10 cellular contexts compared by ENCODE assay signal in the genomic region with DNA sequence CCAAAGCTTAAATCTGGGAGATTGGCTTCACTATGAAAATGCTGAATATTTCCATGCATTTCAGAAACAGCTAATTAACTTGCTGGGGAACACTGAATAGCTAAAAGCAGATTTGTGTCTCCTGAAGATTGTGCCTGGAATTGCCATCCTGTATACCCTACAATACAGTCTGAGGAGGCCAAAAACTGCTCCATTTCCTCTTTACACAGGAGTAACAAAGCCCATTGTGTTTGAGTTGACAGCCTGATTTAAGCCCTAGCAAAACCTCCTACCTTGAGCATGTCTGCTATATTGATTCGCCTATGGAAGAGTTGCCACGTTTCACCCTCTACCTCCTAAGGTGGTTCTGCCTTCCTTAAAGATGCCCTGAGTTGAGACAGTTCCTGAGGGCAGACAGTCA. TPM values are rescaled to one million over a fixed set of nuclear protein-coding genes. Genes with fewer than 3 reads are reported as not detected.
A peak's percentile ranks its signal among the peaks of the same experiment; 100 is the strongest.
DNase-seq lines count a peak whose midpoint lies in the region; ATAC-seq and TF ChIP-seq lines count a peak whose summit lies in the region.
"Had no signal": no experiment of that assay in that cellular context is flagged by ENCODE, and none has a peak within 500 bp of the region (broad histone marks: within the 10 kb centered on the region; RNA-seq: fewer than 3 reads in every experiment).

No MANE protein-coding gene starts in this region.

- H2AFZ ChIP-seq in PC-9: no peak overlapping the region

- peak overlapping the region; percentile 85 for H3K4me3 Mint-ChIP-seq in activated T-cell treated with anti-CD3 and anti-CD28 coated beads, Interleukin-2, amount 50 U/mL, for 24 hours

- no TSS peak for BruUV-seq in PC-9 (replicated peaks; lab: Mats Ljungman, UMichigan)

- peaks cover 46% of the 10 kb centered on the region for H3F3A ChIP-seq in PC-9 (ENCODE audit: insufficient read depth, low read depth)

- H3K36me3 Mint-ChIP-seq in activated T-cell treated with anti-CD3 and anti-CD28 coated beads, Interleukin-2, amount 50 U/mL, for 24 hours (ENCODE audit: low read depth): peaks cover 2% of the 10 kb centered on the region

- H3K79me2 ChIP-seq in PC-9 (ENCODE audit: low read depth): peaks cover 43% of the 10 kb centered on the region

- peaks cover 58% of the 10 kb centered on the region for H3K4me1 ChIP-seq in PC-9 (replicated peaks; ENCODE audit: insufficient read depth)
- H3K4me1 ChIP-seq in right cardiac atrium (ENCODE audit: control insufficient read depth, insufficient read depth, low read length): peaks cover 9% of the 10 kb centered on the region
- H3K4me1 ChIP-seq in testis: peaks cover 9% of the 10 kb centered on the region
- peaks cover 0 to 10% (median 2%) of the 10 kb centered on the region in 4 donors for H3K4me1 ChIP-seq in Peyer's patch

- peaks cover 35% of the 10 kb centered on the region for H3K4me1 Mint-ChIP-seq in activated T-cell treated with anti-CD3 and anti-CD28 coated beads, Interleukin-2, amount 50 U/mL, for 24 hours (ENCODE audit: low read depth)

- no peak for DNase-seq in activated T-cell treated with anti-CD3 and anti-CD28 coated beads, Interleukin-2, amount 50 U/mL, for 24 hours
- DNase-seq in activated T-cell treated with anti-CD3 and anti-CD28 coated beads, Interleukin-2, amount 50 U/mL, for 1 hour: no peak
- no peak for DNase-seq in PC-9
- no peak for DNase-seq in right cardiac atrium
- no peak for DNase-seq in testis
- no peak for DNase-seq in Peyer's patch

- H3K4me2 ChIP-seq in PC-9: peak overlapping the region; percentile 94

- TF ChIP-seq CTCF in PC-9 (conservative IDR thresholded peaks at IDR 0.05) (no peak), testis (IDR thresholded peaks at IDR 0.05) (no peak), Peyer's patch (IDR thresholded peaks at IDR 0.05) (no peak)

- H3K27ac ChIP-seq in PC-9 (peak overlapping the region; percentile 98), right cardiac atrium (ENCODE audit: low read length) (peak overlapping the region; percentile 96), testis (peak overlapping the region; percentile 90 to 96), Peyer's patch (peak overlapping the region in 1 of 4 donors; percentile 96)

- WGBS in right cardiac atrium: 55% methylated on average over 2 of the region's 2 CpGs
- WGBS in testis, 2 donors: 58 to 65% methylated on average over 2 of the region's 2 CpGs

- peak overlapping the region; percentile 95 for H3K4me3 ChIP-seq in PC-9
- no peak overlapping the region for H3K4me3 ChIP-seq in right cardiac atrium (ENCODE audit: low read length)
- no peak overlapping the region for H3K4me3 ChIP-seq in testis
- no peak overlapping the region for H3K4me3 ChIP-seq in Peyer's patch

- H3K9me3 ChIP-seq in PC-9 (ENCODE audit: insufficient read depth, low read depth) (no peaks in the 10 kb centered on the region), right cardiac atrium (ENCODE audit: control insufficient read depth, low read length) (no peaks in the 10 kb centered on the region), testis (no peaks in the 10 kb centered on the region), Peyer's patch (no peaks in the 10 kb centered on the region)

- POLR2A ChIA-PET in PC-9 (lab: Charles Lee; ENCODE audit: unreplicated experiment): interaction anchor here (0.7 kb wide), 1 partner anchor 642 kb away, joined by 8 read pairs; no protein-coding TSS in a partner anchor

- intact Hi-C loops in PC-9 (cut with micrococcal nuclease; ENCODE audit: unreplicated experiment): loop anchor here (1.0 to 5.0 kb wide), 3 partner anchors 37 to 447 kb away; no protein-coding TSS in a partner anchor
- intact Hi-C loops in right cardiac atrium (cut with DNase I): loop anchor here in 2 of 4 donors (5.0 kb wide), 2 partner anchors 38 to 43 kb away; partner anchors contain the start of genes P3R3URF (in 1 of the 2) and TSPAN1 (in 1 of the 2)
- intact Hi-C loops in testis (cut with DNase I; ENCODE audit: low total_unique reads): no loop called here

- H3K27me3 ChIP-seq in PC-9 (ENCODE audit: insufficient read depth, low read depth) (no peaks in the 10 kb centered on the region), right cardiac atrium (ENCODE audit: control insufficient read depth, insufficient read depth) (no peaks in the 10 kb centered on the region), testis (no peaks in the 10 kb centered on the region), Peyer's patch (no peaks in the 10 kb centered on the region)

- H3K36me3 ChIP-seq in PC-9 (ENCODE audit: low read depth): no peaks in the 10 kb centered on the region
- H3K36me3 ChIP-seq in testis (ENCODE audit: low read depth, missing control alignments): no peaks in the 10 kb centered on the region
- no peaks in the 10 kb centered on the region for H3K36me3 ChIP-seq in Peyer's patch

- no peaks in the 10 kb centered on the region for H3K9me3 Mint-ChIP-seq in activated T-cell treated with anti-CD3 and anti-CD28 coated beads, Interleukin-2, amount 50 U/mL, for 24 hours

- CTCF ChIA-PET in PC-9 (lab: Charles Lee): no interaction called here

- H3K27me3 Mint-ChIP-seq in activated T-cell treated with anti-CD3 and anti-CD28 coated beads, Interleukin-2, amount 50 U/mL, for 24 hours: peaks cover 63% of the 10 kb centered on the region

- TF ChIP-seq POLR2A in testis (IDR thresholded peaks at IDR 0.05): no peak
- TF ChIP-seq POLR2A in Peyer's patch (IDR thresholded peaks at IDR 0.05): no peak

- peaks cover 15% of the 10 kb centered on the region for H4K20me1 ChIP-seq in PC-9 (ENCODE audit: insufficient read depth)

- H3K9me2 ChIP-seq in PC-9 (ENCODE audit: insufficient read depth): no peaks in the 10 kb centered on the region

- no peak for ATAC-seq in right cardiac atrium
- no peak for ATAC-seq in HG02610 (IDR thresholded peaks at IDR 0.05; ENCODE audit: unreplicated experiment)
- ATAC-seq in GM21529 (IDR thresholded peaks at IDR 0.05; ENCODE audit: unreplicated experiment): no peak

- H3K27ac Mint-ChIP-seq in activated T-cell treated with anti-CD3 and anti-CD28 coated beads, Interleukin-2, amount 50 U/mL, for 24 hours: peak overlapping the region; percentile 42

RNA-seq across cellular contexts. Expression of gene PIK3R3, which starts 1.5 kb away (rescaled TPM):
- total RNA-seq in PC-9 (2021) (19.6 and 44.2 TPM in 2 replicates), right cardiac atrium (10 to 100 TPM; 30.5 to 49.8 (median 38.7) TPM), testis (10 to 100 TPM; 40.8 to 46.1 TPM), Peyer's patch (10 to 100 TPM in 1 of 4 donors, 1 to 10 TPM in 3; 2.8 to 12.4 (median 6.4) TPM)
- polyA plus RNA-seq in right cardiac atrium (20.0 TPM), testis (ENCODE audit: insufficient read depth, low read depth, low replicate concordance) (56.8 TPM)

RNA-seq across cellular contexts. Expression of gene TSPAN1, which starts 40.9 kb away (rescaled TPM):
- total RNA-seq in PC-9 (2021) (134 and 139 TPM in 2 replicates), right cardiac atrium (1 to 10 TPM; 1.0 to 2.4 (median 1.5) TPM), testis (10 to 100 TPM; 14.6 to 34.7 TPM), Peyer's patch (100 to 1,000 TPM in 3 of 4 donors, 1 to 10 TPM in 1; 4.1 to 229 (median 192) TPM)
- polyA plus RNA-seq in right cardiac atrium (1.3 TPM), testis (ENCODE audit: insufficient read depth, low read depth, low replicate concordance) (55.0 TPM)
- total RNA-seq: Daoy had no signal

RNA-seq across cellular contexts. Expression of gene P3R3URF, which starts 42.3 kb away (rescaled TPM):
- total RNA-seq in PC-9 (2021) (not detected in 2 replicates), right cardiac atrium (not detected), testis (10 to 100 TPM; 35.0 to 69.1 TPM), Peyer's patch (not detected)
- polyA plus RNA-seq in right cardiac atrium (not detected), testis (ENCODE audit: insufficient read depth, low read depth, low replicate concordance) (123 TPM)
- total RNA-seq: Daoy, left lobe of liver had no signal

Comparison
In these comparisons a context has a peak if more than half of its experiments do, and no peak if none do; other contexts are left out.
1. RNA of gene P3R3URF, which starts 42.3 kb away (total RNA-seq): 35.0 to 69.1 TPM in testis; not detected in PC-9, not detected in right cardiac atrium and not detected in Peyer's patch; every median in the first group is over 10 times any median in the second.